25 cellular contexts compared by ENCODE assay signal in the genomic region with DNA sequence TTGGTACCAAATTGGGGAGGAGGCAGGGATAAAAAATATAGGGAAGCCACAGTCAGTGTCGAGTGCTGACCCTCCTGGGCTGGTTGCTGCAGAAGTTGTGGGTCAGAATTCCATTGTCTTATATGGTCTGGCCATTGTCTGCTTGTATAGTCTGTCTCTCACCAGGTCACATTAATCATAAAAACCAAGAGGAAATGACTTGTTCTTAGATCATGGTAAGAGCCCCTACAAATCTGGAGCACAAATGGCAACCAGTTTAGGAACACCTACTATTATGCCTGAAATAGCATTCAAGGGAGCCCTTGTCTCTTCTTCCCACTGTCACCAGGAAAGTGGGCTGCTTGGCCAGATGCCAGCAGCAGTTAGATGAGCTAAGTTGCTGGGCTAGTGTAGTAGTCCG.
A peak's percentile ranks its signal among the peaks of the same experiment; 100 is the strongest.
DNase-seq lines count a peak whose midpoint lies in the region; ATAC-seq, FAIRE-seq and TF ChIP-seq lines count a peak whose summit lies in the region.
"Had no signal": no experiment of that assay in that cellular context is flagged by ENCODE, and none has a peak within 500 bp of the region (broad histone marks: within the 10 kb centered on the region; RNA-seq: fewer than 3 reads in every experiment).

No MANE protein-coding gene starts in this region.

- no peak overlapping the region for H3K4me3 ChIP-seq in HUES48 (ENCODE audit: low read depth, low read length)
- no peak overlapping the region for H3K4me3 ChIP-seq in bronchial epithelial cell (ENCODE audit: low read depth, low read length)
- H3K4me3 ChIP-seq in mesendoderm (ENCODE audit: low read length) = no peak overlapping the region
- H3K4me3 ChIP-seq: A549, HAP-1 had no signal

- H3K9me3 ChIP-seq in HUES48 (ENCODE audit: control insufficient read depth, insufficient read depth, low read length) = no peaks in the 10 kb centered on the region
- H3K9me3 ChIP-seq: A549, HAP-1 had no signal

- H3K79me2 ChIP-seq in mesendoderm (ENCODE audit: control insufficient read depth, insufficient read depth, low read length) = no peaks in the 10 kb centered on the region

- H3K27me3 ChIP-seq in HUES48 (ENCODE audit: control insufficient read depth, insufficient read depth, low read length) (no peaks in the 10 kb centered on the region), bronchial epithelial cell (ENCODE audit: control insufficient read depth, insufficient read depth, low read length) (no peaks in the 10 kb centered on the region), mesendoderm (ENCODE audit: insufficient read depth, low read length, poor library complexity) (no peaks in the 10 kb centered on the region)

- H3K4ac ChIP-seq in mesendoderm (ENCODE audit: low read depth, low read length) = no peak overlapping the region

- peak overlapping the region; percentile 52 for H3K27ac ChIP-seq in 22Rv1
- peak overlapping the region; percentile 79 for H3K27ac ChIP-seq in HUES48 (ENCODE audit: low read depth, low read length)
- H3K27ac ChIP-seq in mesendoderm (ENCODE audit: low read depth, low read length) = no peak overlapping the region
- H3K27ac ChIP-seq: A549, HL-60, KMS-11 had no signal

- TF ChIP-seq CTCF in 22Rv1 (IDR thresholded peaks at IDR 0.05) (no peak), bronchial epithelial cell (IDR thresholded peaks at IDR 0.05; ENCODE audit: insufficient read depth, low read length, severe bottlenecking) (no peak)

- H2AK5ac ChIP-seq in mesendoderm (ENCODE audit: low read length) = peak overlapping the region; percentile 54

- no peak overlapping the region for H2BK15ac ChIP-seq in mesendoderm (replicated peaks; ENCODE audit: low read depth)

- peak; percentile 70 for DNase-seq in bronchial epithelial cell (ENCODE audit: low read depth)
- no peak for DNase-seq in mesendoderm
- no peak for DNase-seq in ACHN
- DNase-seq in NCI-H345 treated with DMSO at 0.1 percent for 48 hours (lab: John Stamatoyannopoulos, UW; ENCODE audit: unreplicated experiment) = no peak
- DNase-seq in OCI-M1 (lab: John Stamatoyannopoulos, UW) = no peak
- DNase-seq: C1 segment of cervical spinal cord, DMS 273 treated with DMSO at 0.1 percent for 48 hours, GF-D8, NCI-H1048, NCI-H1436 treated with DMSO at 0.1 percent for 48 hours, NCI-H2029 treated with DMSO at 0.1 percent for 48 hours, NCI-H2227 treated with DMSO at 0.1 percent for 48 hours, NCI-H524 treated with DMSO at 0.1 percent for 48 hours, RPMI8226, SIG-M5 had no signal

- H3K79me1 ChIP-seq in mesendoderm (ENCODE audit: low read length) = no peaks in the 10 kb centered on the region

- no CpG with 5 or more reads among the region's 2 CpGs for WGBS in mesendoderm (ENCODE audit: extremely low coverage, insufficient coverage, low lambda C conversion rate)

- no peak overlapping the region for H2BK120ac ChIP-seq in mesendoderm (ENCODE audit: low read depth, low read length)

- H3K4me2 ChIP-seq in mesendoderm (ENCODE audit: low read length) = no peak overlapping the region
- H3K4me2 ChIP-seq: A549, KMS-11 had no signal

- H3K9ac ChIP-seq in HUES48 (ENCODE audit: low read depth, low read length) (no peak overlapping the region), mesendoderm (ENCODE audit: low read length) (no peak overlapping the region)
- H3K9ac ChIP-seq: KMS-11 had no signal

- no peak overlapping the region for H3K18ac ChIP-seq in mesendoderm (ENCODE audit: low read length)

- no peak for FAIRE-seq in bronchial epithelial cell (lab: Jason Lieb, UNC)
- FAIRE-seq: A549, GM12891, GM18507, HepG2 had no signal

- no peak overlapping the region for H3K23ac ChIP-seq in mesendoderm (ENCODE audit: low read length)

- peaks cover 45% of the 10 kb centered on the region for H3K4me1 ChIP-seq in HUES48 (ENCODE audit: control insufficient read depth, insufficient read depth, low read length)
- H3K4me1 ChIP-seq in mesendoderm (ENCODE audit: control insufficient read depth, low read depth, low read length) = peaks cover 20% of the 10 kb centered on the region
- H3K4me1 ChIP-seq: A549, HAP-1 had no signal

- ATAC-seq in GM19397 (IDR thresholded peaks at IDR 0.05; ENCODE audit: unreplicated experiment) = no peak
- ATAC-seq: A549, HepG2 had no signal

- no peak overlapping the region for H3K56ac ChIP-seq in mesendoderm (ENCODE audit: low read length)

- H3K36me3 ChIP-seq in HUES48 (ENCODE audit: control insufficient read depth, insufficient read depth, low read length) (no peaks in the 10 kb centered on the region), bronchial epithelial cell (ENCODE audit: control insufficient read depth, insufficient read depth, low read length) (no peaks in the 10 kb centered on the region), mesendoderm (ENCODE audit: control insufficient read depth, insufficient read depth, low read length) (no peaks in the 10 kb centered on the region)
- H3K36me3 ChIP-seq: HAP-1 had no signal

- in situ Hi-C loops in ACHN (cut with HindIII; ENCODE audit: low pct_ligation_motif_present, low pct_unique_long_range_greater_than_20kb, low sequenced_read_pairs) = no loop called here

- no peak overlapping the region for H4K5ac ChIP-seq in mesendoderm (ENCODE audit: low read length)

- H4K8ac ChIP-seq in mesendoderm (ENCODE audit: low read depth, low read length) = no peak overlapping the region

- no peak overlapping the region for H2BK5ac ChIP-seq in mesendoderm (ENCODE audit: low read length)
